Comparison of ENCODE assay signal across 23 cellular contexts in the genomic region with DNA sequence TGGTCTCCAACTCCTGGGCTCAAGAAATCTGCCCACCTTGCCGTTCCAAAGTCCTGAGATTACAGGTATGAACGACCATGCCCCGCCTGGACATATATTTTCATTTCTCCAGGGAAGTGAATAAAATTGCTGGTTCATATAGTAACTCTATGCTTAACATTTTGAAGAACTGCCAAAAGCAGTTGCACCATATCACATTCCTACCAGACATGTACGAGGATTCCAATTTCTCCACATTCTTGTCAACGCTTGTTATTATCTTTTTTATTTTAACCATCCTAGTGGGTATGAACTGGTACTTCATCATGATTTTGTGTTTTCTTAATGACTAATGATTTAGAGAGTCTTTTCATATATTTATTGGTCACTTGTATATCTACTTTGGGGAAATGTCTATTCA. TPM values are rescaled to one million over a fixed set of nuclear protein-coding genes. Genes with fewer than 3 reads are reported as not detected.
"Had no signal": no experiment of that assay in that cellular context is flagged by ENCODE, and none has a peak within 500 bp of the region (broad histone marks: within the 10 kb centered on the region; RNA-seq: fewer than 3 reads in every experiment).

No MANE protein-coding gene starts in this region.

- DNase-seq: activated CD4-positive, alpha-beta T cell treated with anti-CD3 and anti-CD28 coated beads for 1 hour; activated CD4-positive, alpha-beta T cell treated with anti-CD3 and anti-CD28 coated beads, Interleukin-2, amount 50 U/mL, for 1 hour; activated CD8-positive, alpha-beta T cell treated with anti-CD3 and anti-CD28 coated beads, Interleukin-2, amount 10 ng/mL, durations not matched to agents 7 days and 5 days; activated naive CD4-positive, alpha-beta T cell treated with anti-CD3 and anti-CD28 coated beads for 36 hours; activated T-cell treated with anti-CD3 and anti-CD28 coated beads, Interleukin-2, amount 50 U/mL, for 24 hours; central memory CD4-positive, alpha-beta T cell; effector memory CD4-positive, alpha-beta T cell; hippocampal formation; left ventricle myocardium superior; midbrain; natural killer cell; retina; stimulated activated CD4-positive, alpha-beta T cell treated with anti-CD3 and anti-CD28 coated beads, Interleukin-12 subunit alpha, Interleukin-12 subunit beta, amount 100 ng/mL, for 4 hours; stimulated activated naive CD8-positive, alpha-beta T cell treated with anti-CD3 and anti-CD28 coated beads, Interleukin-15, amount 100 ng/mL, for 72 hours; T-helper 9 cell had no signal

- H3K4me1 ChIP-seq: suprapubic skin, tibial nerve had no signal

- H3K27ac ChIP-seq: suprapubic skin, tibial nerve had no signal

- ATAC-seq: activated CD8-positive, alpha-beta T cell treated with anti-CD3 and anti-CD28 coated beads, Interleukin-2, amount 10 ng/mL, durations not matched to agents 7 days and 5 days; left ventricle myocardium superior; natural killer cell; stimulated activated effector memory CD8-positive, alpha-beta T cell treated with anti-CD3 and anti-CD28 coated beads, Interleukin-12 subunit alpha, Interleukin-12 subunit beta, amount 100 ng/mL, for 72 hours; stimulated activated naive CD8-positive, alpha-beta T cell treated with anti-CD3 and anti-CD28 coated beads, Interleukin-15, amount 100 ng/mL, for 72 hours had no signal

- H3K9me3 ChIP-seq: suprapubic skin had no signal

- H3K4me3 ChIP-seq: suprapubic skin, tibial nerve had no signal

- H3K27me3 ChIP-seq: tibial nerve had no signal

- H3K36me3 ChIP-seq: suprapubic skin, tibial nerve had no signal

RNA-seq across cellular contexts. Expression of gene CPN1, which starts 21.9 kb away (rescaled TPM):
- total RNA-seq: activated CD8-positive, alpha-beta T cell treated with anti-CD3 and anti-CD28 coated beads, Interleukin-2, amount 10 ng/mL, durations not matched to agents 7 days and 5 days; activated naive CD4-positive, alpha-beta T cell treated with anti-CD3 and anti-CD28 coated beads for 36 hours; dermis microvascular lymphatic vessel endothelial cell; esophagus mucosa; frontal cortex; left ventricle myocardium superior; natural killer cell; osteocyte; suprapubic skin; T-helper 1 cell treated with Interleukin-12 subunit alpha and Interleukin-12 subunit beta and Interleukin-4 antibody, amounts not matched to agents 30 ng/mL and 1 ng/mL, for 36 hours; tibial nerve had no signal
